In the genomic region with DNA sequence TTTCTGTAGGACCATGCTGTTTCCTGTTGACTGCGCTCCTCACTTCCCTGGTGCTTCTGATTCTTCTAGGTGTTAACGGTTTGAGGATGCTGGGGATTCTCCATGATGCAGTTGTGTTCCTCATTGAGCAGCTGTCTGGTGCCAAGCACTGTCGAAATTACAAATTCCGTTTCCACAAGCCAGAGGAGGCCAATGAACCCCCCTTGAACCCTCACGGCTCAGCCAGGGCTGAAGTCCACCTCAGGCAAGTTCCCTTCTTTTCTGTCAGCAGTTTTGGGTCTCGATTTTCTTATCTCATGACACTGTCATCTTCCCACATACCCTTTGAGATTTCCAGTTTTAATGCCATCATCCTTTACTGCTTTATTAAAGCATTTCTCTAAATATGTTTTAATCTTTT, we compare ENCODE assay signal across 16 cellular contexts. TPM values are rescaled to one million over a fixed set of nuclear protein-coding genes. Genes with fewer than 3 reads are reported as not detected.
DNase-seq lines count a peak whose midpoint lies in the region; ATAC-seq, FAIRE-seq and TF ChIP-seq lines count a peak whose summit lies in the region.
"Had no signal": no experiment of that assay in that cellular context is flagged by ENCODE, and none has a peak within 500 bp of the region (broad histone marks: within the 10 kb centered on the region; RNA-seq: fewer than 3 reads in every experiment).

No MANE protein-coding gene starts in this region.

- H3K4me3 ChIP-seq in liver (ENCODE audit: low read depth in 1 of 3, low read length in 3 of 3): peak overlapping the region in 2 of 3 donors; percentile 37 to 62
- no peak overlapping the region for H3K4me3 ChIP-seq in HepG2 (replicated peaks in 1 of 3; ENCODE audit: insufficient read depth in 1 of 3, low read depth in 2 of 3, low read length in 3 of 3)
- H3K4me3 ChIP-seq in smooth muscle cell: no peak overlapping the region
- H3K4me3 ChIP-seq: GM12878, GM23338 had no signal

- H3F3A ChIP-seq in smooth muscle cell (ENCODE audit: low read depth): peaks cover 6% of the 10 kb centered on the region

- TF ChIP-seq EP300 in HepG2 (IDR thresholded peaks at IDR 0.05; ENCODE audit: low read depth in 2 of 2, low read length in 2 of 2) (no peak), HepG2 (CRISPR knock-in tag; IDR thresholded peaks at IDR 0.05; ENCODE audit: borderline replicate concordance) (no peak)

- POLR2A ChIA-PET in activated CD4-positive, alpha-beta T cell treated with anti-CD3 and anti-CD28 coated beads for 36 hours (lab: Charles Lee): no interaction called here
- POLR2A ChIA-PET in HepG2 (lab: Yijun Ruan, JAX): no interaction called here

- in situ Hi-C loops in HepG2 (cut with HindIII; ENCODE audit: extremely low pct_ligation_motif_present, low pct_unique_long_range_greater_than_20kb): no loop called here

- CTCF ChIA-PET in activated CD4-positive, alpha-beta T cell treated with anti-CD3 and anti-CD28 coated beads for 36 hours (lab: Charles Lee): interaction anchor here (2.0 kb wide), 1 partner anchor 9 kb away, joined by 6 read pairs; no protein-coding TSS in a partner anchor
- CTCF ChIA-PET in HepG2 (lab: Yijun Ruan, JAX; ENCODE audit: low intra/inter-chr PET ratio, low total read pairs): no interaction called here

- no peak for TF ChIP-seq POLR2A in HepG2 (IDR thresholded peaks at IDR 0.05; ENCODE audit: insufficient read depth in 1 of 2, low read depth in 2 of 2, low read length in 2 of 2)

- peaks cover 8 to 59% (median 50%) of the 10 kb centered on the region in 4 donors for H3K4me1 ChIP-seq in liver (ENCODE audit: control insufficient read depth in 4 of 4, insufficient read depth in 4 of 4, low read length in 3 of 4)
- H3K4me1 ChIP-seq in HepG2 (ENCODE audit: insufficient read depth, low read length): no peaks in the 10 kb centered on the region
- H3K4me1 ChIP-seq in smooth muscle cell (ENCODE audit: low read depth): no peaks in the 10 kb centered on the region

- WGBS in liver: 38% methylated on average over 6 of the region's 6 CpGs
- WGBS in HepG2 (ENCODE audit: low lambda C conversion rate): 95% methylated on average over 5 of the region's 6 CpGs
- 98% methylated on average over 6 of the region's 6 CpGs for WGBS in smooth muscle cell (ENCODE audit: low lambda C conversion rate)

- BruUV-seq in HepG2 (replicated peaks; lab: Mats Ljungman, UMichigan): no TSS peak

- H4K20me1 ChIP-seq in HepG2 (ENCODE audit: insufficient read depth, low read length): no peaks in the 10 kb centered on the region
- H4K20me1 ChIP-seq in smooth muscle cell (ENCODE audit: low read depth): no peaks in the 10 kb centered on the region

- no peak overlapping the region for H3K4me2 ChIP-seq in HepG2 (ENCODE audit: low read depth, low read length)
- H3K4me2 ChIP-seq in smooth muscle cell: no peak overlapping the region
- H3K4me2 ChIP-seq: GM23338 had no signal

- no peaks in the 10 kb centered on the region for H3K79me2 ChIP-seq in HepG2 (ENCODE audit: insufficient read depth, low read length)
- no peaks in the 10 kb centered on the region for H3K79me2 ChIP-seq in smooth muscle cell (ENCODE audit: low read depth)

- H3K9me3 ChIP-seq in liver (ENCODE audit: control insufficient read depth in 4 of 4, low read length in 3 of 4) (no peaks in the 10 kb centered on the region), HepG2 (ENCODE audit: low read length) (no peaks in the 10 kb centered on the region), smooth muscle cell (replicated peaks; ENCODE audit: low read depth) (no peaks in the 10 kb centered on the region)

- intact Hi-C loops in activated CD4-positive, alpha-beta T cell treated with anti-CD3 and anti-CD28 coated beads, Interleukin-2, amount 10 ng/mL, durations not matched to agents 24 days and 14 days (cut with micrococcal nuclease): no loop called here
- intact Hi-C loops in activated CD4-positive, alpha-beta T cell treated with anti-CD3 and anti-CD28 coated beads for 36 hours (cut with DNase I, micrococcal nuclease): loop anchor here in 1 of 2 experiments (10.0 kb wide), 1 partner anchor 45 kb away; the partner anchor contains the start of gene IFT46
- intact Hi-C loops in HepG2 (cut with micrococcal nuclease; ENCODE audit: unreplicated experiment): no loop called here

- TF ChIP-seq CTCF in liver (IDR thresholded peaks at IDR 0.05; ENCODE audit: low read depth, low read length, missing input control) (no peak), HepG2 (CRISPR knock-in tag; IDR thresholded peaks at IDR 0.05) (no peak), smooth muscle cell (IDR thresholded peaks at IDR 0.05; ENCODE audit: borderline replicate concordance, insufficient read depth, poor library complexity, severe bottlenecking) (no peak)

- DNase-seq in activated CD4-positive, alpha-beta T cell treated with anti-CD3 and anti-CD28 coated beads, Interleukin-2, amount 10 ng/mL, durations not matched to agents 24 days and 14 days: no peak
- no peak for DNase-seq in activated CD4-positive, alpha-beta T cell treated with anti-CD3 and anti-CD28 coated beads for 36 hours
- DNase-seq in HepG2 (ENCODE audit: low spot score) (no peak), left lobe of liver (ENCODE audit: low spot score) (peak; percentile 83), iPS-NIHi11 (ENCODE audit: low spot score) (no peak), smooth muscle cell (lab: John Stamatoyannopoulos, UW; ENCODE audit: unreplicated experiment) (no peak)
- DNase-seq: DMS79, H7 had no signal

- H3K4me3 Mint-ChIP-seq in activated CD4-positive, alpha-beta T cell treated with anti-CD3 and anti-CD28 coated beads, Interleukin-2, amount 10 ng/mL, durations not matched to agents 24 days and 14 days: no peak overlapping the region
- H3K4me3 Mint-ChIP-seq in activated CD4-positive, alpha-beta T cell treated with anti-CD3 and anti-CD28 coated beads for 36 hours: no peak overlapping the region
- H3K4me3 Mint-ChIP-seq: CD14-positive monocyte, GM23338 had no signal

- H3K27ac ChIP-seq in liver (ENCODE audit: low read depth in 1 of 2, low read length in 2 of 2): peak overlapping the region; percentile 68 to 77
- H3K27ac ChIP-seq in HepG2 (ENCODE audit: extremely low read length, insufficient read depth, low read length): no peak overlapping the region
- H3K27ac ChIP-seq in smooth muscle cell (ENCODE audit: low read depth): no peak overlapping the region
- H3K27ac ChIP-seq: 22Rv1 had no signal

- no peaks in the 10 kb centered on the region for H3K9me3 Mint-ChIP-seq in activated CD4-positive, alpha-beta T cell treated with anti-CD3 and anti-CD28 coated beads, Interleukin-2, amount 10 ng/mL, durations not matched to agents 24 days and 14 days
- H3K9me3 Mint-ChIP-seq in activated CD4-positive, alpha-beta T cell treated with anti-CD3 and anti-CD28 coated beads for 36 hours (ENCODE audit: low read depth): no peaks in the 10 kb centered on the region
- H3K9me3 Mint-ChIP-seq: CD14-positive monocyte, GM23338 had no signal

- H3K27me3 ChIP-seq in liver (ENCODE audit: control insufficient read depth in 4 of 4, insufficient read depth in 4 of 4, low read length in 3 of 4) (no peaks in the 10 kb centered on the region), HepG2 (ENCODE audit: control insufficient read depth in 1 of 2, insufficient read depth in 2 of 2, low read length in 2 of 2) (no peaks in the 10 kb centered on the region), smooth muscle cell (ENCODE audit: low read depth) (no peaks in the 10 kb centered on the region)

- no peak for ATAC-seq in activated CD4-positive, alpha-beta T cell treated with anti-CD3 and anti-CD28 coated beads for 36 hours
- no peak for ATAC-seq in HepG2
- peak; percentile 86 for ATAC-seq in left lobe of liver
- no peak for ATAC-seq in GM19397 (IDR thresholded peaks at IDR 0.05; ENCODE audit: unreplicated experiment)
- ATAC-seq: GM12878, GM23338 had no signal

- peak overlapping the region; percentile 36 for H3K27ac Mint-ChIP-seq in activated CD4-positive, alpha-beta T cell treated with anti-CD3 and anti-CD28 coated beads, Interleukin-2, amount 10 ng/mL, durations not matched to agents 24 days and 14 days
- H3K27ac Mint-ChIP-seq in activated CD4-positive, alpha-beta T cell treated with anti-CD3 and anti-CD28 coated beads for 36 hours: no peak overlapping the region
- H3K27ac Mint-ChIP-seq: CD14-positive monocyte, GM23338 had no signal

- H3K9ac ChIP-seq in liver (ENCODE audit: low read depth in 1 of 2, low read length in 2 of 2) (no peak overlapping the region), HepG2 (ENCODE audit: insufficient read depth, low read depth, low read length) (no peak overlapping the region), smooth muscle cell (ENCODE audit: low read depth) (no peak overlapping the region)

- H3K36me3 ChIP-seq in liver (ENCODE audit: control insufficient read depth in 4 of 4, insufficient read depth in 3 of 4, low read depth in 1 of 4, low read length in 3 of 4) (peaks cover 9 to 35% (median 28%) of the 10 kb centered on the region in 4 donors), HepG2 (replicated peaks in 1 of 2; ENCODE audit: control insufficient read depth in 1 of 2, insufficient read depth in 2 of 2, low read length in 2 of 2) (peaks cover 24 to 62% of the 10 kb centered on the region in 2 experiments), smooth muscle cell (ENCODE audit: low read depth) (peaks cover 23% of the 10 kb centered on the region)

- H3K36me3 Mint-ChIP-seq in activated CD4-positive, alpha-beta T cell treated with anti-CD3 and anti-CD28 coated beads, Interleukin-2, amount 10 ng/mL, durations not matched to agents 24 days and 14 days (ENCODE audit: low read depth): peaks cover 62% of the 10 kb centered on the region
- peaks cover 50% of the 10 kb centered on the region for H3K36me3 Mint-ChIP-seq in activated CD4-positive, alpha-beta T cell treated with anti-CD3 and anti-CD28 coated beads for 36 hours (ENCODE audit: low read depth)

- no peak overlapping the region for H2AFZ ChIP-seq in HepG2 (ENCODE audit: low read length)
- no peak overlapping the region for H2AFZ ChIP-seq in smooth muscle cell (ENCODE audit: low read depth)
- H2AFZ ChIP-seq: GM23338 had no signal

- no peak for FAIRE-seq in HepG2 (lab: Jason Lieb, UNC)
- FAIRE-seq: GM12878, GM18507 had no signal

- peak in 1 of 2 donors; percentile 34 for TF ChIP-seq RAD21 in liver (IDR thresholded peaks at IDR 0.05)
- TF ChIP-seq RAD21 in HepG2 (CRISPR knock-in tag; IDR thresholded peaks at IDR 0.05): no peak

- H3K27me3 Mint-ChIP-seq in activated CD4-positive, alpha-beta T cell treated with anti-CD3 and anti-CD28 coated beads, Interleukin-2, amount 10 ng/mL, durations not matched to agents 24 days and 14 days: no peaks in the 10 kb centered on the region
- H3K27me3 Mint-ChIP-seq in activated CD4-positive, alpha-beta T cell treated with anti-CD3 and anti-CD28 coated beads for 36 hours: no peaks in the 10 kb centered on the region

- peaks cover 3% of the 10 kb centered on the region for H3K4me1 Mint-ChIP-seq in activated CD4-positive, alpha-beta T cell treated with anti-CD3 and anti-CD28 coated beads, Interleukin-2, amount 10 ng/mL, durations not matched to agents 24 days and 14 days
- no peaks in the 10 kb centered on the region for H3K4me1 Mint-ChIP-seq in activated CD4-positive, alpha-beta T cell treated with anti-CD3 and anti-CD28 coated beads for 36 hours

RNA-seq across cellular contexts. Expression of gene TTC36, which starts 7.7 kb away (rescaled TPM):
- total RNA-seq in activated CD4-positive, alpha-beta T cell treated with anti-CD3 and anti-CD28 coated beads, Interleukin-2, amount 10 ng/mL, durations not matched to agents 24 days and 14 days: 0.38 and 0.65 TPM in 2 replicates
- total RNA-seq in activated CD4-positive, alpha-beta T cell treated with anti-CD3 and anti-CD28 coated beads for 36 hours: under 1 TPM; 0.21 to 0.59 TPM
- total RNA-seq in liver: 10 to 100 TPM in 1 of 2 donors, 1 to 10 TPM in 1; 2.0 to 32.7 TPM
- 10 to 100 TPM; 36.9 to 66.1 TPM for polyA plus RNA-seq in liver
- 0.40 TPM in 1 of 2 replicates, not detected in the other for total RNA-seq in HepG2 (2016; rRNA removed; fragmentation: Illumina TruSeq; extraction: Trizol)
- 0.62 and 1.2 TPM in 2 replicates for total RNA-seq in HepG2 (2016; cell fraction: cytosol; rRNA removed; fragmentation: Illumina TruSeq; extraction: Trizol; ENCODE audit: low read depth)
- 0.26 TPM in 1 of 2 replicates, not detected in the other for total RNA-seq in HepG2 (2016; cell fraction: insoluble cytoplasmic fraction; rRNA removed; fragmentation: Illumina TruSeq; extraction: Trizol)
- 0.45 TPM in 1 of 2 replicates, not detected in the other for total RNA-seq in HepG2 (2016; cell fraction: membrane; rRNA removed; fragmentation: Illumina TruSeq; extraction: Trizol)
- total RNA-seq in HepG2 (2016; cell fraction: nucleus; rRNA removed; fragmentation: Illumina TruSeq; extraction: Trizol): 0.47 and 0.84 TPM in 2 replicates
- 0.13 TPM in 1 of 2 replicates, not detected in the other for polyA plus RNA-seq in HepG2 (2011; rRNA removed)
- 0.08 and 0.11 TPM in 2 replicates for polyA plus RNA-seq in HepG2 (2011; cell fraction: cytosol; rRNA removed)
- polyA plus RNA-seq in HepG2 (2011; cell fraction: nucleus; rRNA removed): 0.27 and 0.62 TPM in 2 replicates
- polyA plus RNA-seq in HepG2 (2012): not detected in 2 replicates
- polyA plus RNA-seq in HepG2 (2016; cell fraction: cytosol; fragmentation: Illumina TruSeq; extraction: Trizol; ENCODE audit: low read depth): 0.28 and 0.53 TPM in 2 replicates
- polyA plus RNA-seq in HepG2 (2016; cell fraction: insoluble cytoplasmic fraction; fragmentation: Illumina TruSeq; extraction: Trizol; ENCODE audit: low read depth): 0.38 TPM in 1 of 2 replicates, not detected in the other
- polyA plus RNA-seq in HepG2 (2016; cell fraction: membrane; fragmentation: Illumina TruSeq; extraction: Trizol; ENCODE audit: low read depth): 0.23 and 0.47 TPM in 2 replicates
- not detected in 2 replicates for polyA plus RNA-seq in HepG2 (2016; cell fraction: nucleus; fragmentation: Illumina TruSeq; extraction: Trizol; ENCODE audit: insufficient read depth, low read depth)
- polyA minus RNA-seq in HepG2 (2011; rRNA and poly(A)+ RNA removed; ENCODE audit: low replicate concordance): 0.24 TPM in 1 of 2 replicates, not detected in the other
- polyA minus RNA-seq in HepG2 (2011; cell fraction: cytosol; rRNA and poly(A)+ RNA removed): not detected in 2 replicates
- polyA minus RNA-seq in HepG2 (2011; cell fraction: nucleus; rRNA and poly(A)+ RNA removed): 0.87 and 1.2 TPM in 2 replicates
- total RNA-seq in left lobe of liver: 116 TPM
- total RNA-seq in smooth muscle cell: 4.6 TPM in 1 of 2 replicates, not detected in the other
- polyA plus RNA-seq in smooth muscle cell: 0.31 and 1.5 TPM in 2 replicates
- total RNA-seq: GM12878, H7 had no signal
- polyA plus RNA-seq: BJ, CD14-positive monocyte had no signal

RNA-seq across cellular contexts. Expression of gene TMEM25, which starts 11.4 kb away (rescaled TPM):
- total RNA-seq in activated CD4-positive, alpha-beta T cell treated with anti-CD3 and anti-CD28 coated beads, Interleukin-2, amount 10 ng/mL, durations not matched to agents 24 days and 14 days: 13.0 and 14.1 TPM in 2 replicates
- total RNA-seq in activated CD4-positive, alpha-beta T cell treated with anti-CD3 and anti-CD28 coated beads for 36 hours: 10 to 100 TPM; 12.2 to 17.4 TPM
- 10 to 100 TPM in 1 of 2 donors, 1 to 10 TPM in 1; 7.6 to 19.9 TPM for total RNA-seq in liver
- 1 to 10 TPM; 5.5 to 6.7 TPM for polyA plus RNA-seq in liver
- 4.5 and 7.5 TPM in 2 replicates for total RNA-seq in HepG2 (2016; rRNA removed; fragmentation: Illumina TruSeq; extraction: Trizol)
- total RNA-seq in HepG2 (2016; cell fraction: cytosol; rRNA removed; fragmentation: Illumina TruSeq; extraction: Trizol; ENCODE audit: low read depth): 6.2 and 7.2 TPM in 2 replicates
- total RNA-seq in HepG2 (2016; cell fraction: insoluble cytoplasmic fraction; rRNA removed; fragmentation: Illumina TruSeq; extraction: Trizol): 3.9 and 8.9 TPM in 2 replicates
- 8.9 and 11.8 TPM in 2 replicates for total RNA-seq in HepG2 (2016; cell fraction: membrane; rRNA removed; fragmentation: Illumina TruSeq; extraction: Trizol)
- 8.4 and 8.5 TPM in 2 replicates for total RNA-seq in HepG2 (2016; cell fraction: nucleus; rRNA removed; fragmentation: Illumina TruSeq; extraction: Trizol)
- polyA plus RNA-seq in HepG2 (2011; rRNA removed): 17.2 and 23.4 TPM in 2 replicates
- 12.4 and 19.7 TPM in 2 replicates for polyA plus RNA-seq in HepG2 (2011; cell fraction: cytosol; rRNA removed)
- 40.8 and 47.6 TPM in 2 replicates for polyA plus RNA-seq in HepG2 (2011; cell fraction: nucleus; rRNA removed)
- 8.5 and 9.2 TPM in 2 replicates for polyA plus RNA-seq in HepG2 (2012)
- polyA plus RNA-seq in HepG2 (2016; cell fraction: cytosol; fragmentation: Illumina TruSeq; extraction: Trizol; ENCODE audit: low read depth): 6.8 and 8.7 TPM in 2 replicates
- polyA plus RNA-seq in HepG2 (2016; cell fraction: insoluble cytoplasmic fraction; fragmentation: Illumina TruSeq; extraction: Trizol; ENCODE audit: low read depth): 4.6 and 5.1 TPM in 2 replicates
- 9.5 and 10.8 TPM in 2 replicates for polyA plus RNA-seq in HepG2 (2016; cell fraction: membrane; fragmentation: Illumina TruSeq; extraction: Trizol; ENCODE audit: low read depth)
- 20.9 and 21.2 TPM in 2 replicates for polyA plus RNA-seq in HepG2 (2016; cell fraction: nucleus; fragmentation: Illumina TruSeq; extraction: Trizol; ENCODE audit: insufficient read depth, low read depth)
- polyA minus RNA-seq in HepG2 (2011; rRNA and poly(A)+ RNA removed; ENCODE audit: low replicate concordance): 2.7 and 44.5 TPM in 2 replicates
- 6.7 and 7.2 TPM in 2 replicates for polyA minus RNA-seq in HepG2 (2011; cell fraction: cytosol; rRNA and poly(A)+ RNA removed)
- 20.9 and 25.5 TPM in 2 replicates for polyA minus RNA-seq in HepG2 (2011; cell fraction: nucleus; rRNA and poly(A)+ RNA removed)
- 37.5 TPM for total RNA-seq in left lobe of liver
- total RNA-seq in smooth muscle cell: 21.1 and 48.1 TPM in 2 replicates
- polyA plus RNA-seq in smooth muscle cell: 23.9 and 27.5 TPM in 2 replicates
- polyA plus RNA-seq: CD14-positive monocyte had no signal

RNA-seq across cellular contexts. Expression of gene IFT46, which starts 46.2 kb away (rescaled TPM):
- 17.6 and 19.1 TPM in 2 replicates for total RNA-seq in activated CD4-positive, alpha-beta T cell treated with anti-CD3 and anti-CD28 coated beads, Interleukin-2, amount 10 ng/mL, durations not matched to agents 24 days and 14 days
- 10 to 100 TPM; 18.7 to 25.4 TPM for total RNA-seq in activated CD4-positive, alpha-beta T cell treated with anti-CD3 and anti-CD28 coated beads for 36 hours
- total RNA-seq in liver: 1 to 10 TPM; 3.9 to 6.4 TPM
- polyA plus RNA-seq in liver: 1 to 10 TPM; 3.9 to 4.6 TPM
- total RNA-seq in HepG2 (2016; rRNA removed; fragmentation: Illumina TruSeq; extraction: Trizol): 15.4 and 23.9 TPM in 2 replicates
- total RNA-seq in HepG2 (2016; cell fraction: cytosol; rRNA removed; fragmentation: Illumina TruSeq; extraction: Trizol; ENCODE audit: low read depth): 12.4 and 18.8 TPM in 2 replicates
- 14.7 and 23.4 TPM in 2 replicates for total RNA-seq in HepG2 (2016; cell fraction: insoluble cytoplasmic fraction; rRNA removed; fragmentation: Illumina TruSeq; extraction: Trizol)
- 10.2 and 11.5 TPM in 2 replicates for total RNA-seq in HepG2 (2016; cell fraction: membrane; rRNA removed; fragmentation: Illumina TruSeq; extraction: Trizol)
- total RNA-seq in HepG2 (2016; cell fraction: nucleus; rRNA removed; fragmentation: Illumina TruSeq; extraction: Trizol): 7.4 and 8.0 TPM in 2 replicates
- polyA plus RNA-seq in HepG2 (2011; rRNA removed): 9.3 and 9.8 TPM in 2 replicates
- 8.2 and 9.6 TPM in 2 replicates for polyA plus RNA-seq in HepG2 (2011; cell fraction: cytosol; rRNA removed)
- polyA plus RNA-seq in HepG2 (2011; cell fraction: nucleus; rRNA removed): 3.4 and 5.1 TPM in 2 replicates
- 5.8 and 8.4 TPM in 2 replicates for polyA plus RNA-seq in HepG2 (2012)
- 2.6 and 2.9 TPM in 2 replicates for polyA plus RNA-seq in HepG2 (2016; cell fraction: cytosol; fragmentation: Illumina TruSeq; extraction: Trizol; ENCODE audit: low read depth)
- 20.5 and 21.3 TPM in 2 replicates for polyA plus RNA-seq in HepG2 (2016; cell fraction: insoluble cytoplasmic fraction; fragmentation: Illumina TruSeq; extraction: Trizol; ENCODE audit: low read depth)
- polyA plus RNA-seq in HepG2 (2016; cell fraction: membrane; fragmentation: Illumina TruSeq; extraction: Trizol; ENCODE audit: low read depth): 5.9 TPM in 2 replicates
- polyA plus RNA-seq in HepG2 (2016; cell fraction: nucleus; fragmentation: Illumina TruSeq; extraction: Trizol; ENCODE audit: insufficient read depth, low read depth): 9.4 and 10.2 TPM in 2 replicates
- polyA minus RNA-seq in HepG2 (2011; rRNA and poly(A)+ RNA removed; ENCODE audit: low replicate concordance): 9.5 and 19.1 TPM in 2 replicates
- polyA minus RNA-seq in HepG2 (2011; cell fraction: cytosol; rRNA and poly(A)+ RNA removed): 5.0 and 5.8 TPM in 2 replicates
- 4.4 and 6.0 TPM in 2 replicates for polyA minus RNA-seq in HepG2 (2011; cell fraction: nucleus; rRNA and poly(A)+ RNA removed)
- total RNA-seq in left lobe of liver: 5.4 TPM
- 31.6 and 52.3 TPM in 2 replicates for total RNA-seq in smooth muscle cell
- polyA plus RNA-seq in smooth muscle cell: 11.9 and 12.8 TPM in 2 replicates

RNA-seq across cellular contexts. Expression of gene ARCN1, which starts 52.7 kb away (rescaled TPM):
- 147 and 150 TPM in 2 replicates for total RNA-seq in activated CD4-positive, alpha-beta T cell treated with anti-CD3 and anti-CD28 coated beads, Interleukin-2, amount 10 ng/mL, durations not matched to agents 24 days and 14 days
- 100 to 1,000 TPM; 148 to 154 TPM for total RNA-seq in activated CD4-positive, alpha-beta T cell treated with anti-CD3 and anti-CD28 coated beads for 36 hours
- total RNA-seq in liver (10 to 100 TPM; 40.1 to 95.4 TPM), HepG2 (2016; rRNA removed; fragmentation: Illumina TruSeq; extraction: Trizol) (148 and 215 TPM in 2 replicates), left lobe of liver (61.0 TPM), smooth muscle cell (314 and 331 TPM in 2 replicates)
- polyA plus RNA-seq in liver (10 to 100 TPM; 36.7 to 63.5 TPM), HepG2 (2011; rRNA removed) (143 and 200 TPM in 2 replicates), smooth muscle cell (228 and 285 TPM in 2 replicates)
- total RNA-seq in HepG2 (2016; cell fraction: cytosol; rRNA removed; fragmentation: Illumina TruSeq; extraction: Trizol; ENCODE audit: low read depth): 21.7 and 21.9 TPM in 2 replicates
- 143 and 206 TPM in 2 replicates for total RNA-seq in HepG2 (2016; cell fraction: insoluble cytoplasmic fraction; rRNA removed; fragmentation: Illumina TruSeq; extraction: Trizol)
- 62.1 and 63.9 TPM in 2 replicates for total RNA-seq in HepG2 (2016; cell fraction: membrane; rRNA removed; fragmentation: Illumina TruSeq; extraction: Trizol)
- total RNA-seq in HepG2 (2016; cell fraction: nucleus; rRNA removed; fragmentation: Illumina TruSeq; extraction: Trizol): 61.5 and 78.3 TPM in 2 replicates
- polyA plus RNA-seq in HepG2 (2011; cell fraction: cytosol; rRNA removed): 147 and 192 TPM in 2 replicates
- 33.6 and 35.8 TPM in 2 replicates for polyA plus RNA-seq in HepG2 (2011; cell fraction: nucleus; rRNA removed)
- 80.9 and 111 TPM in 2 replicates for polyA plus RNA-seq in HepG2 (2012)
- 9.1 and 10.1 TPM in 2 replicates for polyA plus RNA-seq in HepG2 (2016; cell fraction: cytosol; fragmentation: Illumina TruSeq; extraction: Trizol; ENCODE audit: low read depth)
- polyA plus RNA-seq in HepG2 (2016; cell fraction: insoluble cytoplasmic fraction; fragmentation: Illumina TruSeq; extraction: Trizol; ENCODE audit: low read depth): 221 and 222 TPM in 2 replicates
- 36.4 and 39.3 TPM in 2 replicates for polyA plus RNA-seq in HepG2 (2016; cell fraction: membrane; fragmentation: Illumina TruSeq; extraction: Trizol; ENCODE audit: low read depth)
- polyA plus RNA-seq in HepG2 (2016; cell fraction: nucleus; fragmentation: Illumina TruSeq; extraction: Trizol; ENCODE audit: insufficient read depth, low read depth): 95.2 and 101 TPM in 2 replicates
- 78.7 and 166 TPM in 2 replicates for polyA minus RNA-seq in HepG2 (2011; rRNA and poly(A)+ RNA removed; ENCODE audit: low replicate concordance)
- polyA minus RNA-seq in HepG2 (2011; cell fraction: cytosol; rRNA and poly(A)+ RNA removed): 105 and 121 TPM in 2 replicates
- polyA minus RNA-seq in HepG2 (2011; cell fraction: nucleus; rRNA and poly(A)+ RNA removed): 31.7 and 41.9 TPM in 2 replicates

Comparison
In these comparisons a context has a peak if more than half of its experiments do, and no peak if none do; other contexts are left out.
1. H3K27ac ChIP-seq: peak in liver (2 of 2); none in HepG2 (single experiment) and smooth muscle cell (single experiment).
2. H3K4me3 ChIP-seq: peak in liver (2 of 3); none in HepG2 (0 of 3) and smooth muscle cell (single experiment).